ENCODE assay signal across 14 cellular contexts in the genomic region with DNA sequence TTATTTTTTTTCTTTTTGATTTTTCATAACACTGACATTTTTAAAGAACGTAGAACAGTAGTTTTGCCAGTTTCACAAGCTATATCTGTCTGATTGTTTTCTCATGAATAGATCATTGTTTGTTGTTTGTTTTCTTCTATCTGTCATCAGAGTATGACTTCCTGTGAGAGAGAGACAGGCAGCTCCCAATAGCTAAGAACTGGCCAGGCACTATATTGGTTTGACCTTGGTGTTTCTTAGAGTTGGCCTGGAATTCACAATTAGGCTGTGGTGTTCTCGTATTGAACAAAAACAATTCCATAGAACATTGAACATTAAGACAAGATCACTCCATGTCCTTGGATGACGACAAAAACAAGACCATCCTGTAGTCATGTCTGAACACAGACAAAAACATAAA.
"Had no signal": no experiment of that assay in that cellular context is flagged by ENCODE, and none has a peak within 500 bp of the region (broad histone marks: within the 10 kb centered on the region; RNA-seq: fewer than 3 reads in every experiment).

No MANE protein-coding gene starts in this region.

- H3K27ac ChIP-seq: thoracic aorta had no signal

- H3K9me3 Mint-ChIP-seq: stimulated activated naive CD8-positive, alpha-beta T cell treated with anti-CD3 and anti-CD28 coated beads, Interleukin-15, Interleukin-2, amounts not matched to agents 100 ng/mL and 50 ng/mL, for 24 hours; T-helper 2 cell treated with Interferon-gamma antibody and Interleukin-4, amounts not matched to agents 5 μg/mL and 100 μg/mL, for 36 hours had no signal

- H3K4me3 Mint-ChIP-seq: nephron progenitor cell; stimulated activated naive CD8-positive, alpha-beta T cell treated with anti-CD3 and anti-CD28 coated beads, Interleukin-15, Interleukin-2, amounts not matched to agents 100 ng/mL and 50 ng/mL, for 24 hours; T-helper 2 cell treated with Interferon-gamma antibody and Interleukin-4, amounts not matched to agents 5 μg/mL and 100 μg/mL, for 36 hours had no signal

- H3K27ac Mint-ChIP-seq: nephron progenitor cell; progenitor cell of endocrine pancreas; stimulated activated naive CD8-positive, alpha-beta T cell treated with anti-CD3 and anti-CD28 coated beads, Interleukin-15, Interleukin-2, amounts not matched to agents 100 ng/mL and 50 ng/mL, for 24 hours; T-helper 2 cell treated with Interferon-gamma antibody and Interleukin-4, amounts not matched to agents 5 μg/mL and 100 μg/mL, for 36 hours had no signal

- FAIRE-seq: astrocyte, bronchial epithelial cell, endometrium had no signal

- H3K4me1 Mint-ChIP-seq: nephron progenitor cell had no signal

- H3K27me3 Mint-ChIP-seq: progenitor cell of endocrine pancreas; stimulated activated naive CD8-positive, alpha-beta T cell treated with anti-CD3 and anti-CD28 coated beads, Interleukin-15, Interleukin-2, amounts not matched to agents 100 ng/mL and 50 ng/mL, for 24 hours had no signal

- DNase-seq: activated naive CD4-positive, alpha-beta T cell; activated T-cell treated with anti-CD3 and anti-CD28 coated beads for 4 hours; kidney glomerular epithelial cell; mesendoderm; nephron progenitor cell; occipital lobe; right cardiac atrium had no signal
